8 cellular contexts compared by ENCODE assay signal in the genomic region with DNA sequence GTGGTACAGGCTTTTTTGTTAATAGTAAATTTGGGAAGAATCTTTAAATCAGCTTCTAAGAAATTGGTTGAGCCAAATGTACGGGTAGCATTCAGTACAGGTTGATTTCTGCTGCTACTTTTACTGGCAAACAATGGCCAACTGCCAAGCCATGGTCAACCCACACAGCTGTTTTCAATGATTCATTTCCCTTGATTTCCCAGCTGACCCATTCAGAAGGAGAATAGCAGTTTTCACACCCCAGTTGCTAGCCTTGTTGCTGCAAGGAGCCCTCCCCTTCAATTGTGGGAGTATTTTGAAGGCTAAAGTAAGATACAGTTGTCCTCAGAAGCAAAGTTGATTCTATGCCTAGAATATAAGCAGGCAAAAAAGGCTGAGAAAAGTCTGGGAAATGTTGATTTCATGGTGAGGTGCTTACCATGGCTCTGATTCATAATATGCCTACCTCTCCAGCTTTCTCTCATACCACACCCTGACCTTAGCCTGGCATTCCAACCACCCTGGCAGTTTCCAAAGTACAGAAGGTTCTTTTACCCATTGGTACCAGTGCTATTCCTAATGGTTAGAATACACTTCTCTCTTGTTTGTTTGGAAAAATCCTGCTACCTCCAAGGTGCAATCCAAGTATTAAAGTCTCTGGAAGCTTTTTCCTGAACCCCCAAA.
DNase-seq lines count a peak whose midpoint lies in the region; ATAC-seq lines count a peak whose summit lies in the region.

No MANE protein-coding gene starts in this region.

- no peaks in the 10 kb centered on the region for H3K36me3 Mint-ChIP-seq in activated T-helper 17 cell treated with anti-CD3 and anti-CD28 coated beads, Interleukin-2, amount 50 U/mL, for 72 hours (ENCODE audit: low read depth)

- no peaks in the 10 kb centered on the region for H3K9me3 Mint-ChIP-seq in activated T-helper 17 cell treated with anti-CD3 and anti-CD28 coated beads, Interleukin-2, amount 50 U/mL, for 72 hours
- no peaks in the 10 kb centered on the region for H3K9me3 Mint-ChIP-seq in stimulated activated naive CD8-positive, alpha-beta T cell treated with anti-CD3 and anti-CD28 coated beads, Interleukin-15, amount 100 ng/mL, for 72 hours

- DNase-seq in AG08395 (ENCODE audit: low spot score) (peak; percentile 81), HT1080 (ENCODE audit: low read depth) (peak; percentile 96), hippocampal formation (lab: John Stamatoyannopoulos, UW) (peak; percentile 1 to 55)
- peak in 1 of 2 donors; percentile 63 for DNase-seq in stimulated activated naive CD8-positive, alpha-beta T cell treated with anti-CD3 and anti-CD28 coated beads, Interleukin-15, amount 100 ng/mL, for 72 hours
- DNase-seq in activated CD4-positive, alpha-beta T cell treated with anti-CD3 and anti-CD28 coated beads, Interleukin-2, amount 50 U/mL, for 4 hours, result no peak

- H3K4me1 Mint-ChIP-seq in activated T-helper 17 cell treated with anti-CD3 and anti-CD28 coated beads, Interleukin-2, amount 50 U/mL, for 72 hours, result peaks cover 7% of the 10 kb centered on the region
- H3K4me1 Mint-ChIP-seq in stimulated activated naive CD8-positive, alpha-beta T cell treated with anti-CD3 and anti-CD28 coated beads, Interleukin-15, amount 100 ng/mL, for 72 hours, result peaks cover 34% of the 10 kb centered on the region

- ATAC-seq in activated T-helper 17 cell treated with anti-CD3 and anti-CD28 coated beads, Interleukin-2, amount 50 U/mL, for 72 hours (replicated peaks), result peak; percentile 84
- peak; percentile 84 for ATAC-seq in stimulated activated naive CD8-positive, alpha-beta T cell treated with anti-CD3 and anti-CD28 coated beads, Interleukin-15, amount 100 ng/mL, for 72 hours
- ATAC-seq in HG03045 (IDR thresholded peaks at IDR 0.05; ENCODE audit: unreplicated experiment) (no peak), HG02759 (IDR thresholded peaks at IDR 0.05; ENCODE audit: unreplicated experiment) (no peak)

- peak overlapping the region; percentile 36 for H3K27ac Mint-ChIP-seq in activated T-helper 17 cell treated with anti-CD3 and anti-CD28 coated beads, Interleukin-2, amount 50 U/mL, for 72 hours
- H3K27ac Mint-ChIP-seq in stimulated activated naive CD8-positive, alpha-beta T cell treated with anti-CD3 and anti-CD28 coated beads, Interleukin-15, amount 100 ng/mL, for 72 hours, result no peak overlapping the region

- peak overlapping the region; percentile 23 for H3K4me3 Mint-ChIP-seq in activated T-helper 17 cell treated with anti-CD3 and anti-CD28 coated beads, Interleukin-2, amount 50 U/mL, for 72 hours
- H3K4me3 Mint-ChIP-seq in stimulated activated naive CD8-positive, alpha-beta T cell treated with anti-CD3 and anti-CD28 coated beads, Interleukin-15, amount 100 ng/mL, for 72 hours, result no peak overlapping the region

- no peaks in the 10 kb centered on the region for H3K27me3 Mint-ChIP-seq in activated T-helper 17 cell treated with anti-CD3 and anti-CD28 coated beads, Interleukin-2, amount 50 U/mL, for 72 hours
- H3K27me3 Mint-ChIP-seq in stimulated activated naive CD8-positive, alpha-beta T cell treated with anti-CD3 and anti-CD28 coated beads, Interleukin-15, amount 100 ng/mL, for 72 hours, result no peaks in the 10 kb centered on the region

Comparison
In these comparisons a context has a peak if more than half of its experiments do, and no peak if none do; other contexts are left out.
1. DNase-seq: peak in AG08395 (single experiment), HT1080 (single experiment) and hippocampal formation (2 of 2); none in activated CD4-positive, alpha-beta T cell treated with anti-CD3 and anti-CD28 coated beads, Interleukin-2, amount 50 U/mL, for 4 hours (0 of 2).
2. ATAC-seq: peak in activated T-helper 17 cell treated with anti-CD3 and anti-CD28 coated beads, Interleukin-2, amount 50 U/mL, for 72 hours (single experiment) and stimulated activated naive CD8-positive, alpha-beta T cell treated with anti-CD3 and anti-CD28 coated beads, Interleukin-15, amount 100 ng/mL, for 72 hours (single experiment); none in HG03045 (single experiment) and HG02759 (single experiment).